ENCODE assay signal across 8 cellular contexts in genomic region chr2:101152195-101153076, GRCh38. TPM values are rescaled to one million over a fixed set of nuclear protein-coding genes. Genes with fewer than 3 reads are reported as not detected.
DNase-seq lines count a peak whose midpoint lies in the region; ATAC-seq, FAIRE-seq and TF ChIP-seq lines count a peak whose summit lies in the region.

No MANE protein-coding gene starts in this region.

- no peaks in the 10 kb centered on the region for H3K27me3 Mint-ChIP-seq in Calu3 (ENCODE audit: unreplicated experiment)

- no peak overlapping the region for H3K18ac ChIP-seq in trophoblast cell (ENCODE audit: low read length)

- no peaks in the 10 kb centered on the region for H3K9me3 Mint-ChIP-seq in Calu3 (ENCODE audit: low read depth, unreplicated experiment)

- TF ChIP-seq CTCF in Calu3 (IDR thresholded peaks at IDR 0.05; ENCODE audit: unreplicated experiment) (peak; percentile 34), left ventricle myocardium inferior (IDR thresholded peaks at IDR 0.05; ENCODE audit: borderline replicate concordance) (peak; percentile 91)

- H3K36me3 Mint-ChIP-seq in Calu3 (ENCODE audit: insufficient read depth, unreplicated experiment): peaks cover 28% of the 10 kb centered on the region

- no peak overlapping the region for H2BK120ac ChIP-seq in trophoblast cell (ENCODE audit: insufficient read depth, low read length, poor library complexity)

- peaks cover 4% of the 10 kb centered on the region for H3K79me1 ChIP-seq in trophoblast cell (ENCODE audit: low read length)

- H3K36me3 ChIP-seq in left ventricle myocardium inferior: no peaks in the 10 kb centered on the region
- H3K36me3 ChIP-seq in trophoblast cell (ENCODE audit: control insufficient read depth in 1 of 2, insufficient read depth in 2 of 2, low read length in 2 of 2): no peaks in the 10 kb centered on the region

- CTCF ChIA-PET in Calu3 (lab: Charles Lee): interaction anchor here (0.5 to 1.9 kb wide), 9 partner anchors 23 to 140 kb away, joined by 3 to 10 read pairs (median 5); no protein-coding TSS in a partner anchor

- no peak overlapping the region for H2AK5ac ChIP-seq in trophoblast cell (ENCODE audit: low read length)

- H3K4me3 ChIP-seq in left ventricle myocardium inferior (peak overlapping the region; percentile 93), trophoblast cell (ENCODE audit: low read depth, low read length) (no peak overlapping the region)

- peak; percentile 58 for ATAC-seq in HG03442 (IDR thresholded peaks at IDR 0.05; ENCODE audit: unreplicated experiment)

- H4K12ac ChIP-seq in trophoblast cell (ENCODE audit: low read depth, low read length): no peak overlapping the region

- no peak overlapping the region for H4K91ac ChIP-seq in trophoblast cell (ENCODE audit: low read depth, low read length)

- H3K14ac ChIP-seq in trophoblast cell (ENCODE audit: low read length): no peak overlapping the region

- DNase-seq in Calu3: no peak
- peak; percentile 67 for DNase-seq in GM19239 (ENCODE audit: insufficient read length, low spot score)
- DNase-seq in NCI-H82 treated with DMSO at 0.1 percent for 48 hours (lab: John Stamatoyannopoulos, UW; ENCODE audit: unreplicated experiment): peak; percentile 75
- peak in 45 of 56 donors; percentile 1 to 80 (median 32) for DNase-seq in amygdala (lab: John Stamatoyannopoulos, UW)
- peak; percentile 35 for DNase-seq in left ventricle myocardium inferior
- peak; percentile 33 to 61 for DNase-seq in trophoblast cell
- no peak for DNase-seq in GOT3 (lab: John Stamatoyannopoulos, UW)

- intact Hi-C loops in Calu3 (cut with micrococcal nuclease; ENCODE audit: unreplicated experiment): loop anchor here (1.0 kb wide), 1 partner anchor 116 kb away; no protein-coding TSS in a partner anchor
- intact Hi-C loops in left ventricle myocardium inferior (cut with micrococcal nuclease): loop anchor here (5.0 kb wide), 2 partner anchors 115 to 140 kb away; no protein-coding TSS in a partner anchor

- H3K4me1 ChIP-seq in left ventricle myocardium inferior: peaks cover 69% of the 10 kb centered on the region
- peaks cover 4 to 15% of the 10 kb centered on the region in 2 experiments for H3K4me1 ChIP-seq in trophoblast cell (ENCODE audit: control insufficient read depth in 1 of 2, insufficient read depth in 2 of 2, low read length in 2 of 2)

- no peak overlapping the region for H2BK12ac ChIP-seq in trophoblast cell (ENCODE audit: low read length)

- WGBS in trophoblast cell (ENCODE audit: extremely low coverage, insufficient coverage, insufficient read length): no CpG with 5 or more reads among the region's 21 CpGs

- H3K27me3 ChIP-seq in left ventricle myocardium inferior (ENCODE audit: low read depth): no peaks in the 10 kb centered on the region
- no peaks in the 10 kb centered on the region for H3K27me3 ChIP-seq in trophoblast cell (ENCODE audit: insufficient read depth, low read length)

- H3K4me1 Mint-ChIP-seq in Calu3 (ENCODE audit: low read depth, unreplicated experiment): peaks cover 44% of the 10 kb centered on the region

- no TSS peak for BruUV-seq in Calu3 (replicated peaks; lab: Mats Ljungman, UMichigan)

- no peak overlapping the region for H4K8ac ChIP-seq in trophoblast cell (ENCODE audit: low read depth, low read length)

- peak overlapping the region; percentile 18 for H3K27ac Mint-ChIP-seq in Calu3 (ENCODE audit: unreplicated experiment)

- no peak overlapping the region for H3K23ac ChIP-seq in trophoblast cell (ENCODE audit: low read length)

- H3K4me2 ChIP-seq in trophoblast cell (ENCODE audit: low read length): peak overlapping the region; percentile 63

- H2BK5ac ChIP-seq in trophoblast cell (ENCODE audit: low read depth, low read length, poor library complexity): no peak overlapping the region

- H3K27ac ChIP-seq in left ventricle myocardium inferior (replicated peaks) (peak overlapping the region; percentile 95), trophoblast cell (ENCODE audit: low read depth, low read length) (no peak overlapping the region)

- no peak overlapping the region for H3K4ac ChIP-seq in trophoblast cell (ENCODE audit: low read depth, low read length)

- H3K79me2 ChIP-seq in trophoblast cell (ENCODE audit: control insufficient read depth, insufficient read depth, low read length, poor library complexity): peaks cover 4% of the 10 kb centered on the region

- no peak overlapping the region for H3K9ac ChIP-seq in trophoblast cell (ENCODE audit: low read length)

- H3K4me3 Mint-ChIP-seq in Calu3 (ENCODE audit: low read depth, unreplicated experiment): peak overlapping the region; percentile 78

- H3K9me3 ChIP-seq in left ventricle myocardium inferior (replicated peaks): no peaks in the 10 kb centered on the region
- no peaks in the 10 kb centered on the region for H3K9me3 ChIP-seq in trophoblast cell (ENCODE audit: insufficient read depth, low read depth, low read length)

- peak; percentile 31 for FAIRE-seq in GM19239 (lab: Jason Lieb, UNC)

- no peak overlapping the region for H2AFZ ChIP-seq in trophoblast cell (ENCODE audit: insufficient read depth, low read length, poor library complexity)

RNA-seq across cellular contexts. Expression of gene TBC1D8, which starts 1.3 kb away (rescaled TPM):
- total RNA-seq in Calu3 (2022): 17.0 and 25.3 TPM in 2 replicates
- total RNA-seq in left ventricle myocardium inferior: 45.0 TPM
- polyA plus RNA-seq in trophoblast cell (2013): 3.6 and 4.0 TPM in 2 replicates

Comparison
In these comparisons a context has a peak if more than half of its experiments do, and no peak if none do; other contexts are left out.
1. DNase-seq: peak in GM19239 (single experiment), NCI-H82 treated with DMSO at 0.1 percent for 48 hours (single experiment), amygdala (45 of 56), left ventricle myocardium inferior (single experiment) and trophoblast cell (2 of 2); none in Calu3 (single experiment) and GOT3 (single experiment).